8 cellular contexts compared by ENCODE assay signal in genomic region chr5:157870837-157871834, GRCh38. TPM values are rescaled to one million over a fixed set of nuclear protein-coding genes. Genes with fewer than 3 reads are reported as not detected.
DNase-seq lines count a peak whose midpoint lies in the region; ATAC-seq lines count a peak whose summit lies in the region.
"Had no signal": no experiment of that assay in that cellular context is flagged by ENCODE, and none has a peak within 500 bp of the region (broad histone marks: within the 10 kb centered on the region; RNA-seq: fewer than 3 reads in every experiment).

No MANE protein-coding gene starts in this region.

- peak; percentile 47 for ATAC-seq in HG02938 (IDR thresholded peaks at IDR 0.05; ENCODE audit: unreplicated experiment)
- no peak for ATAC-seq in HG03521 (IDR thresholded peaks at IDR 0.05; ENCODE audit: unreplicated experiment)
- ATAC-seq in GM21360 (IDR thresholded peaks at IDR 0.05; ENCODE audit: unreplicated experiment) = no peak
- ATAC-seq in HG03135 (IDR thresholded peaks at IDR 0.05; ENCODE audit: unreplicated experiment) = no peak

- peak; percentile 59 for DNase-seq in ELR (ENCODE audit: low read depth)
- peak; percentile 28 for DNase-seq in astrocyte of the hippocampus (ENCODE audit: low read depth, low spot score)
- DNase-seq in myocyte (ENCODE audit: low read depth) = peak; percentile 51
- DNase-seq: activated naive CD8-positive, alpha-beta T cell treated with anti-CD3 and anti-CD28 coated beads, Interleukin-2, amount 10 ng/mL, durations not matched to agents 7 days and 5 days had no signal

RNA-seq across cellular contexts. Expression of gene CLINT1, which starts 12.2 kb away (rescaled TPM):
- total RNA-seq in myocyte = 69.9 and 81.2 TPM in 2 replicates
- polyA plus RNA-seq in myocyte (2012) = 62.6 TPM
